Comparison of ENCODE assay signal across 12 cellular contexts in genomic region chr5:56516936-56517521, GRCh38.
DNase-seq lines count a peak whose midpoint lies in the region; ATAC-seq and TF ChIP-seq lines count a peak whose summit lies in the region.
"Had no signal": no experiment of that assay in that cellular context is flagged by ENCODE, and none has a peak within 500 bp of the region (broad histone marks: within the 10 kb centered on the region; RNA-seq: fewer than 3 reads in every experiment).

No MANE protein-coding gene starts in this region.

- no peak overlapping the region for H3K4me3 Mint-ChIP-seq in activated CD4-positive, alpha-beta T cell treated with anti-CD3 and anti-CD28 coated beads for 36 hours
- no peak overlapping the region for H3K4me3 Mint-ChIP-seq in stimulated activated memory B cell treated with anti-CD40 and anti-IgM and Interleukin-4, amounts not matched to agents 10 μg/mL and 1 μg/mL and 100 μg/mL, for 72 hours
- H3K4me3 Mint-ChIP-seq in natural killer cell treated with Interleukin-12 subunit alpha and Interleukin-12 subunit beta and Interleukin-15 and Interleukin-18, amount 100 ng/mL, for 72 hours, result no peak overlapping the region
- H3K4me3 Mint-ChIP-seq: B cell had no signal

- 31 to 42% methylated on average over 2 of the region's 3 CpGs for WGBS in esophagus squamous epithelium, 2 donors

- H3K27me3 ChIP-seq in esophagus squamous epithelium, result no peaks in the 10 kb centered on the region

- no peak for ATAC-seq in activated CD4-positive, alpha-beta T cell treated with anti-CD3 and anti-CD28 coated beads for 36 hours
- ATAC-seq in stimulated activated memory B cell treated with anti-CD40 and anti-IgM and Interleukin-4, amounts not matched to agents 10 μg/mL and 1 μg/mL and 100 μg/mL, for 72 hours, result peak; percentile 20
- ATAC-seq in natural killer cell treated with Interleukin-12 subunit alpha and Interleukin-12 subunit beta and Interleukin-15 and Interleukin-18, amount 100 ng/mL, for 72 hours, result no peak
- no peak for ATAC-seq in HG03439 (IDR thresholded peaks at IDR 0.05; ENCODE audit: unreplicated experiment)
- ATAC-seq: mucosa of descending colon had no signal

- POLR2A ChIA-PET in activated CD4-positive, alpha-beta T cell treated with anti-CD3 and anti-CD28 coated beads for 36 hours (lab: Charles Lee), result no interaction called here

- H3K4me3 ChIP-seq in esophagus squamous epithelium, result no peak overlapping the region
- H3K4me3 ChIP-seq: mucosa of descending colon had no signal

- H3K4me1 Mint-ChIP-seq in activated CD4-positive, alpha-beta T cell treated with anti-CD3 and anti-CD28 coated beads for 36 hours, result peaks cover 28% of the 10 kb centered on the region
- H3K4me1 Mint-ChIP-seq in stimulated activated memory B cell treated with anti-CD40 and anti-IgM and Interleukin-4, amounts not matched to agents 10 μg/mL and 1 μg/mL and 100 μg/mL, for 72 hours, result peaks cover 30% of the 10 kb centered on the region
- H3K4me1 Mint-ChIP-seq in natural killer cell treated with Interleukin-12 subunit alpha and Interleukin-12 subunit beta and Interleukin-15 and Interleukin-18, amount 100 ng/mL, for 72 hours (ENCODE audit: low read depth in 2 of 2), result peaks cover 0 to 5% of the 10 kb centered on the region in 2 donors

- TF ChIP-seq POLR2A in esophagus squamous epithelium (IDR thresholded peaks at IDR 0.05), result no peak

- CTCF ChIA-PET in activated CD4-positive, alpha-beta T cell treated with anti-CD3 and anti-CD28 coated beads for 36 hours (lab: Charles Lee), result interaction anchor here (2.2 kb wide), 1 partner anchor 246 kb away, joined by 6 read pairs; no protein-coding TSS in a partner anchor

- H3K9me3 Mint-ChIP-seq in activated CD4-positive, alpha-beta T cell treated with anti-CD3 and anti-CD28 coated beads for 36 hours (ENCODE audit: low read depth), result no peaks in the 10 kb centered on the region
- no peaks in the 10 kb centered on the region for H3K9me3 Mint-ChIP-seq in stimulated activated memory B cell treated with anti-CD40 and anti-IgM and Interleukin-4, amounts not matched to agents 10 μg/mL and 1 μg/mL and 100 μg/mL, for 72 hours
- no peaks in the 10 kb centered on the region for H3K9me3 Mint-ChIP-seq in natural killer cell treated with Interleukin-12 subunit alpha and Interleukin-12 subunit beta and Interleukin-15 and Interleukin-18, amount 100 ng/mL, for 72 hours

- no peak for TF ChIP-seq CTCF in esophagus squamous epithelium (IDR thresholded peaks at IDR 0.05)

- H3K36me3 ChIP-seq in esophagus squamous epithelium, result no peaks in the 10 kb centered on the region

- no peaks in the 10 kb centered on the region for H3K27me3 Mint-ChIP-seq in activated CD4-positive, alpha-beta T cell treated with anti-CD3 and anti-CD28 coated beads for 36 hours
- no peaks in the 10 kb centered on the region for H3K27me3 Mint-ChIP-seq in stimulated activated memory B cell treated with anti-CD40 and anti-IgM and Interleukin-4, amounts not matched to agents 10 μg/mL and 1 μg/mL and 100 μg/mL, for 72 hours
- H3K27me3 Mint-ChIP-seq in natural killer cell treated with Interleukin-12 subunit alpha and Interleukin-12 subunit beta and Interleukin-15 and Interleukin-18, amount 100 ng/mL, for 72 hours, result peaks cover 4 to 27% of the 10 kb centered on the region in 2 donors

- H3K9me3 ChIP-seq in esophagus squamous epithelium, result no peaks in the 10 kb centered on the region
- H3K9me3 ChIP-seq: mucosa of descending colon had no signal

- peak; percentile 24 for DNase-seq in activated CD4-positive, alpha-beta T cell treated with anti-CD3 and anti-CD28 coated beads for 36 hours
- no peak for DNase-seq in activated CD4-positive, alpha-beta T cell treated with anti-CD3 and anti-CD28 coated beads for 1 hour
- DNase-seq in NOMO-1 treated with dmso at 0.1 percent for 144 hours (lab: John Stamatoyannopoulos, UW; ENCODE audit: unreplicated experiment) (peak; percentile 43), esophagus squamous epithelium (lab: John Stamatoyannopoulos, UW) (no peak), NCI-H526 (lab: John Stamatoyannopoulos, UW) (no peak)
- DNase-seq in natural killer cell treated with Interleukin-12 subunit alpha and Interleukin-12 subunit beta and Interleukin-15 and Interleukin-18, amount 100 ng/mL, for 72 hours (ENCODE audit: low spot score), result no peak
- DNase-seq: activated naive CD4-positive, alpha-beta T cell treated with anti-CD3 and anti-CD28 coated beads, Interleukin-2, amount 50 U/mL, for 16 hours; KG1 had no signal

- intact Hi-C loops in activated CD4-positive, alpha-beta T cell treated with anti-CD3 and anti-CD28 coated beads for 36 hours (cut with DNase I, micrococcal nuclease), result no loop called here
- intact Hi-C loops in esophagus squamous epithelium (cut with DNase I), result no loop called here

- peaks cover 25 to 80% (median 37%) of the 10 kb centered on the region in 3 donors for H3K4me1 ChIP-seq in esophagus squamous epithelium

- H3K27ac ChIP-seq in esophagus squamous epithelium, result peak overlapping the region; percentile 16 to 80 (median 74)

- H3K36me3 Mint-ChIP-seq in activated CD4-positive, alpha-beta T cell treated with anti-CD3 and anti-CD28 coated beads for 36 hours (ENCODE audit: low read depth), result no peaks in the 10 kb centered on the region
- no peaks in the 10 kb centered on the region for H3K36me3 Mint-ChIP-seq in stimulated activated memory B cell treated with anti-CD40 and anti-IgM and Interleukin-4, amounts not matched to agents 10 μg/mL and 1 μg/mL and 100 μg/mL, for 72 hours
- no peaks in the 10 kb centered on the region for H3K36me3 Mint-ChIP-seq in natural killer cell treated with Interleukin-12 subunit alpha and Interleukin-12 subunit beta and Interleukin-15 and Interleukin-18, amount 100 ng/mL, for 72 hours

- H3K27ac Mint-ChIP-seq in activated CD4-positive, alpha-beta T cell treated with anti-CD3 and anti-CD28 coated beads for 36 hours, result no peak overlapping the region
- peak overlapping the region; percentile 6 for H3K27ac Mint-ChIP-seq in stimulated activated memory B cell treated with anti-CD40 and anti-IgM and Interleukin-4, amounts not matched to agents 10 μg/mL and 1 μg/mL and 100 μg/mL, for 72 hours
- H3K27ac Mint-ChIP-seq in natural killer cell treated with Interleukin-12 subunit alpha and Interleukin-12 subunit beta and Interleukin-15 and Interleukin-18, amount 100 ng/mL, for 72 hours, result no peak overlapping the region
- H3K27ac Mint-ChIP-seq: B cell had no signal

Comparison
In these comparisons a context has a peak if more than half of its experiments do, and no peak if none do; other contexts are left out.
1. DNase-seq: peak in activated CD4-positive, alpha-beta T cell treated with anti-CD3 and anti-CD28 coated beads for 36 hours (single experiment) and NOMO-1 treated with dmso at 0.1 percent for 144 hours (single experiment); none in activated CD4-positive, alpha-beta T cell treated with anti-CD3 and anti-CD28 coated beads for 1 hour (single experiment), esophagus squamous epithelium (single experiment), natural killer cell treated with Interleukin-12 subunit alpha and Interleukin-12 subunit beta and Interleukin-15 and Interleukin-18, amount 100 ng/mL, for 72 hours (single experiment) and NCI-H526 (0 of 2).